ENCODE assay signal across 12 cellular contexts in genomic region chr11:71614366-71614917, GRCh38. TPM values are rescaled to one million over a fixed set of nuclear protein-coding genes. Genes with fewer than 3 reads are reported as not detected.
"Had no signal": no experiment of that assay in that cellular context is flagged by ENCODE, and none has a peak within 500 bp of the region (broad histone marks: within the 10 kb centered on the region; RNA-seq: fewer than 3 reads in every experiment).

No MANE protein-coding gene starts in this region.

RNA-seq across cellular contexts. Expression of gene KRTAP5-11, which starts 31.8 kb away (rescaled TPM):
- total RNA-seq: activated CD4-positive, alpha-beta memory T cell treated with anti-CD3 and anti-CD28 coated beads, Interleukin-2, amount 10 ng/mL, durations not matched to agents 7 days and 5 days; activated CD4-positive, alpha-beta T cell treated with anti-CD3 and anti-CD28 coated beads for 36 hours; activated CD4-positive, alpha-beta T cell treated with anti-CD3 and anti-CD28 coated beads, Interleukin-2, amount 10 ng/mL, durations not matched to agents 7 days and 5 days; activated CD8-positive, alpha-beta memory T cell treated with anti-CD3 and anti-CD28 coated beads, Interleukin-2, amount 10 ng/mL, durations not matched to agents 7 days and 5 days; activated CD8-positive, alpha-beta T cell treated with anti-CD3 and anti-CD28 coated beads, Interleukin-2, amount 10 ng/mL, durations not matched to agents 7 days and 5 days; activated naive CD8-positive, alpha-beta T cell treated with anti-CD3 and anti-CD28 coated beads, Interleukin-2, amount 10 ng/mL, durations not matched to agents 7 days and 5 days; activated T-helper 2 cell treated with anti-CD3 and anti-CD28 coated beads, Interferon-gamma antibody, Interleukin-2, Interleukin-4, amounts not matched to agents 10 μg/mL and 5 μg/mL and 100 μg/mL, durations not matched to agents 14 hours and 24 hours and 36 hours; ascending aorta; bronchial epithelial cell; cardiac muscle cell; chondrocyte; WTC11 had no signal

RNA-seq across cellular contexts. Expression of gene KRTAP5-10, which starts 49.1 kb away (rescaled TPM):
- total RNA-seq: activated CD4-positive, alpha-beta T cell treated with anti-CD3 and anti-CD28 coated beads for 36 hours; activated CD4-positive, alpha-beta T cell treated with anti-CD3 and anti-CD28 coated beads, Interleukin-2, amount 10 ng/mL, durations not matched to agents 7 days and 5 days; activated CD8-positive, alpha-beta memory T cell treated with anti-CD3 and anti-CD28 coated beads, Interleukin-2, amount 10 ng/mL, durations not matched to agents 7 days and 5 days; activated CD8-positive, alpha-beta T cell treated with anti-CD3 and anti-CD28 coated beads, Interleukin-2, amount 10 ng/mL, durations not matched to agents 7 days and 5 days; activated naive CD8-positive, alpha-beta T cell treated with anti-CD3 and anti-CD28 coated beads, Interleukin-2, amount 10 ng/mL, durations not matched to agents 7 days and 5 days; activated T-helper 2 cell treated with anti-CD3 and anti-CD28 coated beads, Interferon-gamma antibody, Interleukin-2, Interleukin-4, amounts not matched to agents 10 μg/mL and 5 μg/mL and 100 μg/mL, durations not matched to agents 14 hours and 24 hours and 36 hours; ascending aorta; bronchial epithelial cell; cardiac muscle cell; chondrocyte; WTC11 had no signal
